1 cellular context compared by ENCODE assay signal in the genomic region with DNA sequence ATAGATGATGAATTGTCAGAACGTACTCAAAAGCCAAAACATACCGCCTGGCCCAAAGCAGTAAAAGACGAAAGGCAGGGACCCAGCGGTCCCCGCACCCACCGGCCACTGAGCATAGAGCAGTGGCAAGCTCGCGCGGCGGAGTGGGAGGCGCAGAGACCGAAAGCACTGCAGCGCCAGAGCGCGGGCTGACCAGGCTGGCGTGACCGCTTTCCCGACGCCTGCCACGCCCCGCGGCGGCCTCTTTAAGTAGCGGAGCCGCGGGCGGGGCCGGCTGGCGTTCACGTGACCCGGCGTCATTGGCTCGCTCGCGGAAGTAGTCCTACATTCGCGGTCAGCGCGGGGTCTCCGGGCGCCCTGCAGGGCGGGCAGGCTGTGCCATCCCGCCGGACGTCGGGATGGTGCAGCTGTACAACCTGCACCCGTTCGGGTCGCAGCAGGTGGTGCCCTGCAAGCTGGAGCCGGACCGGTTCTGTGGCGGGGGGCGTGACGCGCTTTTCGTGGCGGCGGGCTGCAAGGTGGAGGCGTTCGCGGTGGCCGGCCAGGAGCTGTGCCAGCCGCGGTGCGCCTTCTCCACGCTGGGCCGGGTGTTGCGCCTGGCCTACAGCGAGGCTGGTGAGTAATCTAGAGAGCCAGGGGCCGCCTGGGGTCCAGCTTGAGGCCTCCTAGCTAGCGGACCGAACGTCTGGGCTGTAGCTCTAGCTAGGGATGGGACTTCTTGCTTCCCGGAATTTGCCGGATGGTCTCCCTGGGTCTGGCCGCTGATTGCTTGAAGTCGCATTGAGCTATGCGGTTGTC.
TF ChIP-seq lines count a peak whose summit lies in the region.

A gene with protein sequence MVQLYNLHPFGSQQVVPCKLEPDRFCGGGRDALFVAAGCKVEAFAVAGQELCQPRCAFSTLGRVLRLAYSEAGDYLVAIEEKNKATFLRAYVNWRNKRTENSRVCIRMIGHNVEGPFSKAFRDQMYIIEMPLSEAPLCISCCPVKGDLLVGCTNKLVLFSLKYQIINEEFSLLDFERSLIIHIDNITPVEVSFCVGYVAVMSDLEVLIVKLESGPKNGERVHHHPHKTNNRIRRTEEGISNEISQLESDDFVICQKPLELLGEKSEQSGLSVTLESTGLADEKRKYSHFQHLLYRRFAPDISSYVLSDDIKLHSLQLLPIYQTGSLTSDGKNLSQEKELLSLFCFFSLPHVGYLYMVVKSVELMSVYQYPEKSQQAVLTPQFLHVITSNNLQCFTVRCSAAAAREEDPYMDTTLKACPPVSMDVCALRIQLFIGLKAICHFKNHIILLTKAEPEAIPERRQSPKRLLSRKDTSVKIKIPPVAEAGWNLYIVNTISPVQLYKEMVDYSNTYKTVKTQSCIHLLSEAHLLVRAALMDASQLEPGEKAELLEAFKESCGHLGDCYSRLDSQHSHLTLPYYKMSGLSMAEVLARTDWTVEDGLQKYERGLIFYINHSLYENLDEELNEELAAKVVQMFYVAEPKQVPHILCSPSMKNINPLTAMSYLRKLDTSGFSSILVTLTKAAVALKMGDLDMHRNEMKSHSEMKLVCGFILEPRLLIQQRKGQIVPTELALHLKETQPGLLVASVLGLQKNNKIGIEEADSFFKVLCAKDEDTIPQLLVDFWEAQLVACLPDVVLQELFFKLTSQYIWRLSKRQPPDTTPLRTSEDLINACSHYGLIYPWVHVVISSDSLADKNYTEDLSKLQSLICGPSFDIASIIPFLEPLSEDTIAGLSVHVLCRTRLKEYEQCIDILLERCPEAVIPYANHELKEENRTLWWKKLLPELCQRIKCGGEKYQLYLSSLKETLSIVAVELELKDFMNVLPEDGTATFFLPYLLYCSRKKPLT (plus strand): TSS at position 313 of the 798 bp plus-strand sequence. CDS start 86 bp downstream, at position 399.

TF ChIP-seq in HepG2, 621 proteins besides CTCF, POLR2A, EP300 and RAD21 (continued from another document and continues in another):
- TF ChIP-seq, protein P1, sequence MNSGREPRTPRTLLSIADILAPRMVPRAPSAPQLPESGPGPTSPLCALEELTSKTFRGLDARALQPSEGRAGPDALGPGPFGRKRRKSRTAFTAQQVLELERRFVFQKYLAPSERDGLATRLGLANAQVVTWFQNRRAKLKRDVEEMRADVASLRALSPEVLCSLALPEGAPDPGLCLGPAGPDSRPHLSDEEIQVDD (CRISPR knock-in tag; IDR thresholded peaks at IDR 0.05; ENCODE audit: borderline replicate concordance), result peak; percentile 41
- TF ChIP-seq, protein P2, sequence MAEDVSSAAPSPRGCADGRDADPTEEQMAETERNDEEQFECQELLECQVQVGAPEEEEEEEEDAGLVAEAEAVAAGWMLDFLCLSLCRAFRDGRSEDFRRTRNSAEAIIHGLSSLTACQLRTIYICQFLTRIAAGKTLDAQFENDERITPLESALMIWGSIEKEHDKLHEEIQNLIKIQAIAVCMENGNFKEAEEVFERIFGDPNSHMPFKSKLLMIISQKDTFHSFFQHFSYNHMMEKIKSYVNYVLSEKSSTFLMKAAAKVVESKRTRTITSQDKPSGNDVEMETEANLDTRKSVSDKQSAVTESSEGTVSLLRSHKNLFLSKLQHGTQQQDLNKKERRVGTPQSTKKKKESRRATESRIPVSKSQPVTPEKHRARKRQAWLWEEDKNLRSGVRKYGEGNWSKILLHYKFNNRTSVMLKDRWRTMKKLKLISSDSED (CRISPR knock-in tag; IDR thresholded peaks at IDR 0.05), result no peak
- TF ChIP-seq XRCC5 (optimal IDR thresholded peaks at IDR 0.05; ENCODE audit: low read length) (peak; percentile 37), ATAD3A (CRISPR knock-in tag; IDR thresholded peaks at IDR 0.05) (no peak), ATF7 (IDR thresholded peaks at IDR 0.05) (no peak), ATF7 (CRISPR knock-in tag; IDR thresholded peaks at IDR 0.05) (no peak), ZNF567 (CRISPR knock-in tag; IDR thresholded peaks at IDR 0.05; ENCODE audit: borderline replicate concordance) (peak; percentile 78; the same call in 1 of the 2 replicates), NFE2 (CRISPR knock-in tag; IDR thresholded peaks at IDR 0.05) (no peak), CAMTA2 (CRISPR knock-in tag; IDR thresholded peaks at IDR 0.05; ENCODE audit: borderline replicate concordance) (peak; percentile 65), ZNF530 (CRISPR knock-in tag; IDR thresholded peaks at IDR 0.05; ENCODE audit: low read depth) (no peak), ZMYM2 (CRISPR knock-in tag; IDR thresholded peaks at IDR 0.05) (peak; percentile 30; the same call in 1 of the 2 replicates), DNMT1 (CRISPR knock-in tag; IDR thresholded peaks at IDR 0.05) (0 out of 2 replicates have a peak, but pooled peaks have one; percentile 8), ZNF263 (CRISPR knock-in tag; IDR thresholded peaks at IDR 0.05) (peak; percentile 9; the same call in 1 of the 2 replicates), ATF1 (CRISPR knock-in tag; IDR thresholded peaks at IDR 0.05) (peak; percentile 78), ZSCAN21 (CRISPR knock-in tag; IDR thresholded peaks at IDR 0.05; ENCODE audit: borderline replicate concordance) (peak; percentile 81), ZNF850 (CRISPR knock-in tag; conservative IDR thresholded peaks at IDR 0.05) (no peak), RXRA (CRISPR knock-in tag; IDR thresholded peaks at IDR 0.05) (peak; percentile 85; the same call in 1 of the 2 replicates), ARNT (IDR thresholded peaks at IDR 0.05) (no peak), ZFP90 (CRISPR knock-in tag; IDR thresholded peaks at IDR 0.05; ENCODE audit: borderline replicate concordance) (peak; percentile 51), SYNCRIP (IDR thresholded peaks at IDR 0.05; ENCODE audit: insufficient read depth, low read depth, low read length) (no peak), AHR (CRISPR knock-in tag; IDR thresholded peaks at IDR 0.05) (0 out of 2 replicates have a peak, but pooled peaks have one; percentile 76), SIX4 (CRISPR knock-in tag; IDR thresholded peaks at IDR 0.05) (peak; percentile 16; the same call in 1 of the 2 replicates), ZNF589 (CRISPR knock-in tag; conservative IDR thresholded peaks at IDR 0.05) (0 out of 2 replicates have a peak, but pooled peaks have one; percentile 48), SETDB1 (CRISPR knock-in tag; IDR thresholded peaks at IDR 0.05; ENCODE audit: borderline replicate concordance) (no peak), HNRNPUL1 (IDR thresholded peaks at IDR 0.05; ENCODE audit: low read depth, low read length) (0 out of 2 replicates have a peak, but pooled peaks have one; percentile 27), SRSF4 (IDR thresholded peaks at IDR 0.05; ENCODE audit: low read depth, low read length, poor library complexity, severe bottlenecking) (no peak), ZNF747 (CRISPR knock-in tag; IDR thresholded peaks at IDR 0.05; ENCODE audit: borderline replicate concordance) (peak; percentile 77; the same call in 1 of the 2 replicates), SRF (IDR thresholded peaks at IDR 0.05; ENCODE audit: low read depth, low read length) (no peak), ZNF510 (CRISPR knock-in tag; IDR thresholded peaks at IDR 0.05; ENCODE audit: low read depth) (peak; percentile 57; the same call in 1 of the 2 replicates), IRX3 (CRISPR knock-in tag; IDR thresholded peaks at IDR 0.05; ENCODE audit: borderline replicate concordance, low read depth) (peak; percentile 60; the same call in 1 of the 2 replicates), JUND (CRISPR knock-in tag; IDR thresholded peaks at IDR 0.05) (peak; percentile 9; the same call in 1 of the 2 replicates), NFKB2 (CRISPR knock-in tag; IDR thresholded peaks at IDR 0.05; ENCODE audit: borderline replicate concordance) (peak; percentile 91; the same call in 1 of the 2 replicates), ZFP36 (IDR thresholded peaks at IDR 0.05; ENCODE audit: borderline replicate concordance, low read depth, low read length, partially characterized antibody) (peak; percentile 75), ZNF232 (CRISPR knock-in tag; IDR thresholded peaks at IDR 0.05; ENCODE audit: borderline replicate concordance) (peak; percentile 69; the same call in 1 of the 2 replicates), ZNF670 (CRISPR knock-in tag; IDR thresholded peaks at IDR 0.05; ENCODE audit: borderline replicate concordance) (peak; percentile 47; the same call in 1 of the 2 replicates), SMAD3 (CRISPR knock-in tag; IDR thresholded peaks at IDR 0.05) (0 out of 2 replicates have a peak, but pooled peaks have one; percentile 18)
- TF ChIP-seq, protein P3, sequence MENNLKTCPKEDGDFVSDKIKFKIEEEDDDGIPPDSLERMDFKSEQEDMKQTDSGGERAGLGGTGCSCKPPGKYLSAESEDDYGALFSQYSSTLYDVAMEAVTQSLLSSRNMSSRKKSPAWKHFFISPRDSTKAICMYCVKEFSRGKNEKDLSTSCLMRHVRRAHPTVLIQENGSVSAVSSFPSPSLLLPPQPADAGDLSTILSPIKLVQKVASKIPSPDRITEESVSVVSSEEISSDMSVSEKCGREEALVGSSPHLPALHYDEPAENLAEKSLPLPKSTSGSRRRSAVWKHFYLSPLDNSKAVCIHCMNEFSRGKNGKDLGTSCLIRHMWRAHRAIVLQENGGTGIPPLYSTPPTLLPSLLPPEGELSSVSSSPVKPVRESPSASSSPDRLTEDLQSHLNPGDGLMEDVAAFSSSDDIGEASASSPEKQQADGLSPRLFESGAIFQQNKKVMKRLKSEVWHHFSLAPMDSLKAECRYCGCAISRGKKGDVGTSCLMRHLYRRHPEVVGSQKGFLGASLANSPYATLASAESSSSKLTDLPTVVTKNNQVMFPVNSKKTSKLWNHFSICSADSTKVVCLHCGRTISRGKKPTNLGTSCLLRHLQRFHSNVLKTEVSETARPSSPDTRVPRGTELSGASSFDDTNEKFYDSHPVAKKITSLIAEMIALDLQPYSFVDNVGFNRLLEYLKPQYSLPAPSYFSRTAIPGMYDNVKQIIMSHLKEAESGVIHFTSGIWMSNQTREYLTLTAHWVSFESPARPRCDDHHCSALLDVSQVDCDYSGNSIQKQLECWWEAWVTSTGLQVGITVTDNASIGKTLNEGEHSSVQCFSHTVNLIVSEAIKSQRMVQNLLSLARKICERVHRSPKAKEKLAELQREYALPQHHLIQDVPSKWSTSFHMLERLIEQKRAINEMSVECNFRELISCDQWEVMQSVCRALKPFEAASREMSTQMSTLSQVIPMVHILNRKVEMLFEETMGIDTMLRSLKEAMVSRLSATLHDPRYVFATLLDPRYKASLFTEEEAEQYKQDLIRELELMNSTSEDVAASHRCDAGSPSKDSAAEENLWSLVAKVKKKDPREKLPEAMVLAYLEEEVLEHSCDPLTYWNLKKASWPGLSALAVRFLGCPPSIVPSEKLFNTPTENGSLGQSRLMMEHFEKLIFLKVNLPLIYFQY (CRISPR knock-in tag; IDR thresholded peaks at IDR 0.05; ENCODE audit: borderline replicate concordance), result no peak
- TF ChIP-seq, protein P4, sequence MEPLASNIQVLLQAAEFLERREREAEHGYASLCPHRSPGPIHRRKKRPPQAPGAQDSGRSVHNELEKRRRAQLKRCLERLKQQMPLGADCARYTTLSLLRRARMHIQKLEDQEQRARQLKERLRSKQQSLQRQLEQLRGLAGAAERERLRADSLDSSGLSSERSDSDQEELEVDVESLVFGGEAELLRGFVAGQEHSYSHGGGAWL (CRISPR knock-in tag; IDR thresholded peaks at IDR 0.05), result no peak
- TF ChIP-seq, protein P5, sequence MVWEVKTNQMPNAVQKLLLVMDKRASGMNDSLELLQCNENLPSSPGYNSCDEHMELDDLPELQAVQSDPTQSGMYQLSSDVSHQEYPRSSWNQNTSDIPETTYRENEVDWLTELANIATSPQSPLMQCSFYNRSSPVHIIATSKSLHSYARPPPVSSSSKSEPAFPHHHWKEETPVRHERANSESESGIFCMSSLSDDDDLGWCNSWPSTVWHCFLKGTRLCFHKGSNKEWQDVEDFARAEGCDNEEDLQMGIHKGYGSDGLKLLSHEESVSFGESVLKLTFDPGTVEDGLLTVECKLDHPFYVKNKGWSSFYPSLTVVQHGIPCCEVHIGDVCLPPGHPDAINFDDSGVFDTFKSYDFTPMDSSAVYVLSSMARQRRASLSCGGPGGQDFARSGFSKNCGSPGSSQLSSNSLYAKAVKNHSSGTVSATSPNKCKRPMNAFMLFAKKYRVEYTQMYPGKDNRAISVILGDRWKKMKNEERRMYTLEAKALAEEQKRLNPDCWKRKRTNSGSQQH (CRISPR knock-in tag; IDR thresholded peaks at IDR 0.05; ENCODE audit: low read depth), result no peak
- TF ChIP-seq, protein P6, sequence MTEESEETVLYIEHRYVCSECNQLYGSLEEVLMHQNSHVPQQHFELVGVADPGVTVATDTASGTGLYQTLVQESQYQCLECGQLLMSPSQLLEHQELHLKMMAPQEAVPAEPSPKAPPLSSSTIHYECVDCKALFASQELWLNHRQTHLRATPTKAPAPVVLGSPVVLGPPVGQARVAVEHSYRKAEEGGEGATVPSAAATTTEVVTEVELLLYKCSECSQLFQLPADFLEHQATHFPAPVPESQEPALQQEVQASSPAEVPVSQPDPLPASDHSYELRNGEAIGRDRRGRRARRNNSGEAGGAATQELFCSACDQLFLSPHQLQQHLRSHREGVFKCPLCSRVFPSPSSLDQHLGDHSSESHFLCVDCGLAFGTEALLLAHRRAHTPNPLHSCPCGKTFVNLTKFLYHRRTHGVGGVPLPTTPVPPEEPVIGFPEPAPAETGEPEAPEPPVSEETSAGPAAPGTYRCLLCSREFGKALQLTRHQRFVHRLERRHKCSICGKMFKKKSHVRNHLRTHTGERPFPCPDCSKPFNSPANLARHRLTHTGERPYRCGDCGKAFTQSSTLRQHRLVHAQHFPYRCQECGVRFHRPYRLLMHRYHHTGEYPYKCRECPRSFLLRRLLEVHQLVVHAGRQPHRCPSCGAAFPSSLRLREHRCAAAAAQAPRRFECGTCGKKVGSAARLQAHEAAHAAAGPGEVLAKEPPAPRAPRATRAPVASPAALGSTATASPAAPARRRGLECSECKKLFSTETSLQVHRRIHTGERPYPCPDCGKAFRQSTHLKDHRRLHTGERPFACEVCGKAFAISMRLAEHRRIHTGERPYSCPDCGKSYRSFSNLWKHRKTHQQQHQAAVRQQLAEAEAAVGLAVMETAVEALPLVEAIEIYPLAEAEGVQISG (CRISPR knock-in tag; IDR thresholded peaks at IDR 0.05), result peak; percentile 72
- TF ChIP-seq, protein P7, sequence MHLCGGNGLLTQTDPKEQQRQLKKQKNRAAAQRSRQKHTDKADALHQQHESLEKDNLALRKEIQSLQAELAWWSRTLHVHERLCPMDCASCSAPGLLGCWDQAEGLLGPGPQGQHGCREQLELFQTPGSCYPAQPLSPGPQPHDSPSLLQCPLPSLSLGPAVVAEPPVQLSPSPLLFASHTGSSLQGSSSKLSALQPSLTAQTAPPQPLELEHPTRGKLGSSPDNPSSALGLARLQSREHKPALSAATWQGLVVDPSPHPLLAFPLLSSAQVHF (CRISPR knock-in tag; IDR thresholded peaks at IDR 0.05), result peak; percentile 92; the same call in 1 of the 2 replicates
- TF ChIP-seq, protein P8, sequence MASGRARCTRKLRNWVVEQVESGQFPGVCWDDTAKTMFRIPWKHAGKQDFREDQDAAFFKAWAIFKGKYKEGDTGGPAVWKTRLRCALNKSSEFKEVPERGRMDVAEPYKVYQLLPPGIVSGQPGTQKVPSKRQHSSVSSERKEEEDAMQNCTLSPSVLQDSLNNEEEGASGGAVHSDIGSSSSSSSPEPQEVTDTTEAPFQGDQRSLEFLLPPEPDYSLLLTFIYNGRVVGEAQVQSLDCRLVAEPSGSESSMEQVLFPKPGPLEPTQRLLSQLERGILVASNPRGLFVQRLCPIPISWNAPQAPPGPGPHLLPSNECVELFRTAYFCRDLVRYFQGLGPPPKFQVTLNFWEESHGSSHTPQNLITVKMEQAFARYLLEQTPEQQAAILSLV (CRISPR knock-in tag; IDR thresholded peaks at IDR 0.05; ENCODE audit: borderline replicate concordance), result peak; percentile 67
- TF ChIP-seq, protein P9, sequence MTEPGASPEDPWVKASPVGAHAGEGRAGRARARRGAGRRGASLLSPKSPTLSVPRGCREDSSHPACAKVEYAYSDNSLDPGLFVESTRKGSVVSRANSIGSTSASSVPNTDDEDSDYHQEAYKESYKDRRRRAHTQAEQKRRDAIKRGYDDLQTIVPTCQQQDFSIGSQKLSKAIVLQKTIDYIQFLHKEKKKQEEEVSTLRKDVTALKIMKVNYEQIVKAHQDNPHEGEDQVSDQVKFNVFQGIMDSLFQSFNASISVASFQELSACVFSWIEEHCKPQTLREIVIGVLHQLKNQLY (CRISPR knock-in tag; IDR thresholded peaks at IDR 0.05), result peak; percentile 42; the same call in 1 of the 2 replicates
